ENCODE assay signal across 1 cellular context in genomic region chr7:141631525-141631924, GRCh38.
TF ChIP-seq lines count a peak whose summit lies in the region.

No MANE protein-coding gene starts in this region.

TF ChIP-seq in K562, 482 proteins besides CTCF, POLR2A, EP300 and RAD21:
- TF ChIP-seq LCOR (CRISPR knock-in tag; IDR thresholded peaks at IDR 0.05) (peak; percentile 52; the same call in 1 of the 2 replicates), ARID3A (IDR thresholded peaks at IDR 0.05; ENCODE audit: borderline replicate concordance, low read depth, low read length) (no peak), SAFB2 (IDR thresholded peaks at IDR 0.05; ENCODE audit: borderline replicate concordance, low read depth, low read length, severe bottlenecking) (no peak), THRB (CRISPR knock-in tag; conservative IDR thresholded peaks at IDR 0.05) (no peak), KLF16 (IDR thresholded peaks at IDR 0.05) (peak; percentile 53; the same call in 1 of the 2 replicates), ASH1L (IDR thresholded peaks at IDR 0.05; ENCODE audit: borderline replicate concordance, low read depth, partially characterized antibody) (no peak), PHF8 (IDR thresholded peaks at IDR 0.05; ENCODE audit: borderline replicate concordance, low read length) (no peak), SMARCA4 (IDR thresholded peaks at IDR 0.05) (no peak), OTX1 (CRISPR knock-in tag; IDR thresholded peaks at IDR 0.05) (no peak), TAL1 (IDR thresholded peaks at IDR 0.05) (peak; percentile 78), CBFA2T3 (IDR thresholded peaks at IDR 0.05) (peak; percentile 89), DMBX1 (CRISPR knock-in tag; IDR thresholded peaks at IDR 0.05; ENCODE audit: borderline replicate concordance) (0 out of 2 replicates have a peak, but pooled peaks have one; percentile 31), NR1H2 (CRISPR knock-in tag; IDR thresholded peaks at IDR 0.05) (no peak), BDP1 (IDR thresholded peaks at IDR 0.05; ENCODE audit: insufficient read depth, insufficient read length) (no peak), POLR3A (IDR thresholded peaks at IDR 0.05; ENCODE audit: borderline replicate concordance, extremely low read depth, insufficient read depth, insufficient read length) (no peak), CEBPB (tag; IDR thresholded peaks at IDR 0.05) (no peak), ZNF175 (CRISPR knock-in tag; IDR thresholded peaks at IDR 0.05; ENCODE audit: low read depth) (no peak), MTA2 (IDR thresholded peaks at IDR 0.05; ENCODE audit: low read depth) (peak; percentile 43; the same call in 1 of the 2 replicates), TCF3 (CRISPR knock-in tag; IDR thresholded peaks at IDR 0.05) (peak; percentile 81), SIN3B (IDR thresholded peaks at IDR 0.05; ENCODE audit: low read depth) (no peak), GTF2E2 (tag; IDR thresholded peaks at IDR 0.05) (no peak), CBFA2T2 (conservative IDR thresholded peaks at IDR 0.05) (peak; percentile 83), ZNF146 (CRISPR knock-in tag; IDR thresholded peaks at IDR 0.05; ENCODE audit: unreplicated experiment) (no peak), SRSF1 (IDR thresholded peaks at IDR 0.05; ENCODE audit: low read depth, low read length) (no peak), DPF2 (IDR thresholded peaks at IDR 0.05) (0 out of 2 replicates have a peak, but pooled peaks have one; percentile 17), ZSCAN29 (IDR thresholded peaks at IDR 0.05) (no peak), TEAD4 (IDR thresholded peaks at IDR 0.05; ENCODE audit: low read length) (peak; percentile 82), TEAD4 (CRISPR knock-in tag; IDR thresholded peaks at IDR 0.05; ENCODE audit: borderline replicate concordance) (no peak), ARID1B (IDR thresholded peaks at IDR 0.05) (peak; percentile 75), TRIM24 (IDR thresholded peaks at IDR 0.05) (peak; percentile 48 to 63; a peak in 2 of 4 replicates), POLR2AphosphoS5 (IDR thresholded peaks at IDR 0.05; ENCODE audit: control insufficient read depth, insufficient read depth, low read depth, low read length) (0 out of 2 replicates have a peak, but pooled peaks have one; percentile 29), NCOA4 (IDR thresholded peaks at IDR 0.05; ENCODE audit: partially characterized antibody) (no peak), RCOR1 (IDR thresholded peaks at IDR 0.05; ENCODE audit: borderline replicate concordance in 1 of 2, low read depth in 2 of 2, low read length in 2 of 2) (peak in 1 of 2 experiments; percentile 53; a peak in 1 of 4 replicates), KDM1A (IDR thresholded peaks at IDR 0.05) (peak in 1 of 2 experiments; percentile 45; a peak in 2 of 4 replicates), ZNF165 (CRISPR knock-in tag; IDR thresholded peaks at IDR 0.05; ENCODE audit: borderline replicate concordance) (no peak), ID3 (CRISPR knock-in tag; IDR thresholded peaks at IDR 0.05) (no peak), ID3 (tag; IDR thresholded peaks at IDR 0.05) (0 out of 2 replicates have a peak, but pooled peaks have one; percentile 36), TGIF2 (CRISPR knock-in tag; IDR thresholded peaks at IDR 0.05) (no peak), ZNF12 (CRISPR knock-in tag; IDR thresholded peaks at IDR 0.05) (no peak), PML (IDR thresholded peaks at IDR 0.05; ENCODE audit: low read length) (peak; percentile 50; the same call in 1 of the 2 replicates), NCOR1 (IDR thresholded peaks at IDR 0.05) (peak; percentile 71), ZNF3 (CRISPR knock-in tag; IDR thresholded peaks at IDR 0.05) (no peak)
- TF ChIP-seq, protein P1, sequence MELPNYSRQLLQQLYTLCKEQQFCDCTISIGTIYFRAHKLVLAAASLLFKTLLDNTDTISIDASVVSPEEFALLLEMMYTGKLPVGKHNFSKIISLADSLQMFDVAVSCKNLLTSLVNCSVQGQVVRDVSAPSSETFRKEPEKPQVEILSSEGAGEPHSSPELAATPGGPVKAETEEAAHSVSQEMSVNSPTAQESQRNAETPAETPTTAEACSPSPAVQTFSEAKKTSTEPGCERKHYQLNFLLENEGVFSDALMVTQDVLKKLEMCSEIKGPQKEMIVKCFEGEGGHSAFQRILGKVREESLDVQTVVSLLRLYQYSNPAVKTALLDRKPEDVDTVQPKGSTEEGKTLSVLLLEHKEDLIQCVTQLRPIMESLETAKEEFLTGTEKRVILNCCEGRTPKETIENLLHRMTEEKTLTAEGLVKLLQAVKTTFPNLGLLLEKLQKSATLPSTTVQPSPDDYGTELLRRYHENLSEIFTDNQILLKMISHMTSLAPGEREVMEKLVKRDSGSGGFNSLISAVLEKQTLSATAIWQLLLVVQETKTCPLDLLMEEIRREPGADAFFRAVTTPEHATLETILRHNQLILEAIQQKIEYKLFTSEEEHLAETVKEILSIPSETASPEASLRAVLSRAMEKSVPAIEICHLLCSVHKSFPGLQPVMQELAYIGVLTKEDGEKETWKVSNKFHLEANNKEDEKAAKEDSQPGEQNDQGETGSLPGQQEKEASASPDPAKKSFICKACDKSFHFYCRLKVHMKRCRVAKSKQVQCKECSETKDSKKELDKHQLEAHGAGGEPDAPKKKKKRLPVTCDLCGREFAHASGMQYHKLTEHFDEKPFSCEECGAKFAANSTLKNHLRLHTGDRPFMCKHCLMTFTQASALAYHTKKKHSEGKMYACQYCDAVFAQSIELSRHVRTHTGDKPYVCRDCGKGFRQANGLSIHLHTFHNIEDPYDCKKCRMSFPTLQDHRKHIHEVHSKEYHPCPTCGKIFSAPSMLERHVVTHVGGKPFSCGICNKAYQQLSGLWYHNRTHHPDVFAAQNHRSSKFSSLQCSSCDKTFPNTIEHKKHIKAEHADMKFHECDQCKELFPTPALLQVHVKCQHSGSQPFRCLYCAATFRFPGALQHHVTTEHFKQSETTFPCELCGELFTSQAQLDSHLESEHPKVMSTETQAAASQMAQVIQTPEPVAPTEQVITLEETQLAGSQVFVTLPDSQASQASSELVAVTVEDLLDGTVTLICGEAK (IDR thresholded peaks at IDR 0.05) = no peak
- TF ChIP-seq, protein P1 (CRISPR knock-in tag; IDR thresholded peaks at IDR 0.05) = no peak
- TF ChIP-seq, protein P2, sequence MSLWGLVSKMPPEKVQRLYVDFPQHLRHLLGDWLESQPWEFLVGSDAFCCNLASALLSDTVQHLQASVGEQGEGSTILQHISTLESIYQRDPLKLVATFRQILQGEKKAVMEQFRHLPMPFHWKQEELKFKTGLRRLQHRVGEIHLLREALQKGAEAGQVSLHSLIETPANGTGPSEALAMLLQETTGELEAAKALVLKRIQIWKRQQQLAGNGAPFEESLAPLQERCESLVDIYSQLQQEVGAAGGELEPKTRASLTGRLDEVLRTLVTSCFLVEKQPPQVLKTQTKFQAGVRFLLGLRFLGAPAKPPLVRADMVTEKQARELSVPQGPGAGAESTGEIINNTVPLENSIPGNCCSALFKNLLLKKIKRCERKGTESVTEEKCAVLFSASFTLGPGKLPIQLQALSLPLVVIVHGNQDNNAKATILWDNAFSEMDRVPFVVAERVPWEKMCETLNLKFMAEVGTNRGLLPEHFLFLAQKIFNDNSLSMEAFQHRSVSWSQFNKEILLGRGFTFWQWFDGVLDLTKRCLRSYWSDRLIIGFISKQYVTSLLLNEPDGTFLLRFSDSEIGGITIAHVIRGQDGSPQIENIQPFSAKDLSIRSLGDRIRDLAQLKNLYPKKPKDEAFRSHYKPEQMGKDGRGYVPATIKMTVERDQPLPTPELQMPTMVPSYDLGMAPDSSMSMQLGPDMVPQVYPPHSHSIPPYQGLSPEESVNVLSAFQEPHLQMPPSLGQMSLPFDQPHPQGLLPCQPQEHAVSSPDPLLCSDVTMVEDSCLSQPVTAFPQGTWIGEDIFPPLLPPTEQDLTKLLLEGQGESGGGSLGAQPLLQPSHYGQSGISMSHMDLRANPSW (CRISPR knock-in tag; IDR thresholded peaks at IDR 0.05) = no peak
